In the genomic region with DNA sequence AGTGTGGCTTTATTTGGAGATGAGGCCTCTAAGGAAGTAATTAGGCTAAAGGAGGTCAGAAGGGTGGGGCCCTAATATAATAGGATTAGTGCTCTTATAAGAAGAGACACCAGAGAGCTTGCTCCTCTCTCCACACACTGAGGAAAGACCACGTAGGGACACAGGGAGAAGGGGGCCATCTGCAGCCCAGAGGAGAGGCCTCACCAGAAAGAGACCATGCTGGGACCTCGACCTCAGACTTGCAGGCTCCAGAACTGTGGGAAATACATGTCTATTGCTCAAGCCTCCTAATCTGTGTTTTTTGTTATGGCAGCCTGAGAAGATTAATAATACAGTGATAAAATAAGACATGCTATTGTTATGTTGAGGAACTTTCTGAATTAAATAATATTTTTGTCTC, we compare ENCODE assay signal across 22 cellular contexts. TPM values are rescaled to one million over a fixed set of nuclear protein-coding genes. Genes with fewer than 3 reads are reported as not detected.
DNase-seq lines count a peak whose midpoint lies in the region; ATAC-seq and TF ChIP-seq lines count a peak whose summit lies in the region.
"Had no signal": no experiment of that assay in that cellular context is flagged by ENCODE, and none has a peak within 500 bp of the region (broad histone marks: within the 10 kb centered on the region; RNA-seq: fewer than 3 reads in every experiment).

No MANE protein-coding gene starts in this region.

- H3K27ac ChIP-seq in VCaP (peak overlapping the region; percentile 71), dorsolateral prefrontal cortex (peak overlapping the region in 58 of 59 donors; percentile 50 to 96 (median 86)), temporal lobe (ENCODE audit: low read depth, low read length) (peak overlapping the region; percentile 84)
- H3K27ac ChIP-seq: A549; BLaER1 treated with 17β-estradiol and CSF1 and Interleukin-3, amounts not matched to agents 10 nM and 100 nM; SJSA1 had no signal

- H3K4me3 ChIP-seq in dorsolateral prefrontal cortex = peak overlapping the region in 2 of 59 donors; percentile 28 to 33
- H3K4me3 ChIP-seq: A549; BLaER1 treated with 17β-estradiol and CSF1 and Interleukin-3, amounts not matched to agents 10 nM and 100 nM; SJSA1 had no signal

- ATAC-seq in HG02588 (IDR thresholded peaks at IDR 0.05; ENCODE audit: unreplicated experiment) = no peak
- ATAC-seq: A549 had no signal

- TF ChIP-seq CTCF in VCaP (conservative IDR thresholded peaks at IDR 0.05) = no peak
- peak in 1 of 56 donors; percentile 3 for TF ChIP-seq CTCF in dorsolateral prefrontal cortex (IDR thresholded peaks at IDR 0.05 in 54 of 56, conservative IDR thresholded peaks at IDR 0.05 in 2 of 56; ENCODE audit: low read depth in 1 of 56, partially characterized antibody in 56 of 56)

- intact Hi-C loops in dorsolateral prefrontal cortex (cut with DNase I) = loop anchor here in 1 of 2 donors (10.0 kb wide), 1 partner anchor 532 kb away; a partner anchor contains a TSS

- H3K27me3 ChIP-seq in dorsolateral prefrontal cortex = no peaks in the 10 kb centered on the region
- H3K27me3 ChIP-seq: SJSA1 had no signal

- DNase-seq in NCI-H524 treated with DMSO at 0.1 percent for 48 hours (lab: John Stamatoyannopoulos, UW) (peak; percentile 58), dorsolateral prefrontal cortex (no peak), NCI-H1105 treated with DMSO at 0.1 percent for 48 hours (lab: John Stamatoyannopoulos, UW) (no peak), anterior cingulate cortex (lab: John Stamatoyannopoulos, UW) (no peak)
- DNase-seq: AML-193; CD4-positive, alpha-beta T cell; H7; KBM-7; MV-4-11; NCI-H1105; NCI-H146; NCI-H1930; NCI-H2107; NCI-H526; Right ventricle myocardium superior; RPMI8226 had no signal

RNA-seq across cellular contexts. Expression of a gene that starts 8.3 kb away (rescaled TPM):
- 10 to 100 TPM; 37.2 to 79.7 (median 53.2) TPM for total RNA-seq in dorsolateral prefrontal cortex
- 65.2 TPM for total RNA-seq in temporal lobe
